In genomic region chr2:9763356-9764152, GRCh38 we compare ENCODE assay signal across 13 cellular contexts.
DNase-seq lines count a peak whose midpoint lies in the region; ATAC-seq, FAIRE-seq and TF ChIP-seq lines count a peak whose summit lies in the region.
"Had no signal": no experiment of that assay in that cellular context is flagged by ENCODE, and none has a peak within 500 bp of the region (broad histone marks: within the 10 kb centered on the region; RNA-seq: fewer than 3 reads in every experiment).

No MANE protein-coding gene starts in this region.

- no peak overlapping the region for H3K27ac Mint-ChIP-seq in astrocyte (ENCODE audit: unreplicated experiment)
- H3K27ac Mint-ChIP-seq: IgD-negative memory B cell had no signal

- H3K4me3 Mint-ChIP-seq in astrocyte (ENCODE audit: unreplicated experiment), result no peak overlapping the region
- H3K4me3 Mint-ChIP-seq: IgD-negative memory B cell had no signal

- peaks cover 3% of the 10 kb centered on the region for H3K27me3 ChIP-seq in astrocyte (ENCODE audit: insufficient read depth, low read length)
- H3K27me3 ChIP-seq in skeletal muscle tissue (ENCODE audit: control insufficient read depth in 3 of 3, insufficient read depth in 3 of 3, low read length in 3 of 3), result no peaks in the 10 kb centered on the region
- H3K27me3 ChIP-seq: cardiac muscle cell, tibial artery had no signal

- no peak for TF ChIP-seq CTCF in astrocyte (IDR thresholded peaks at IDR 0.05; ENCODE audit: insufficient read depth, low read depth, low read length)

- no peaks in the 10 kb centered on the region for H3K36me3 ChIP-seq in astrocyte (ENCODE audit: insufficient read depth, low read length)
- no peaks in the 10 kb centered on the region for H3K36me3 ChIP-seq in skeletal muscle tissue (ENCODE audit: control insufficient read depth in 3 of 3, insufficient read depth in 3 of 3, low read length in 3 of 3)
- H3K36me3 ChIP-seq: cardiac muscle cell, tibial artery had no signal

- H3K9ac ChIP-seq in astrocyte (ENCODE audit: low read length), result no peak overlapping the region
- peak overlapping the region in 2 of 3 donors; percentile 35 to 41 for H3K9ac ChIP-seq in skeletal muscle tissue (ENCODE audit: low read depth in 1 of 3, low read length in 3 of 3)

- ATAC-seq in GM19035 (IDR thresholded peaks at IDR 0.05; ENCODE audit: unreplicated experiment), result no peak

- H3K4me3 ChIP-seq in astrocyte (ENCODE audit: insufficient read depth, low read depth, low read length) (no peak overlapping the region), skeletal muscle tissue (ENCODE audit: low read length in 3 of 3) (peak overlapping the region in 2 of 3 donors; percentile 22 to 31)
- H3K4me3 ChIP-seq: cardiac muscle cell, tibial artery had no signal

- H3K27ac ChIP-seq in astrocyte (ENCODE audit: low read depth, low read length), result no peak overlapping the region
- peak overlapping the region; percentile 69 for H3K27ac ChIP-seq in skeletal muscle tissue (ENCODE audit: low read depth, low read length)
- H3K27ac ChIP-seq: cardiac muscle cell, tibial artery had no signal

- FAIRE-seq in astrocyte (lab: Jason Lieb, UNC), result no peak
- FAIRE-seq: H54 had no signal

- H3K9me3 ChIP-seq in astrocyte (ENCODE audit: insufficient read depth, low read depth, low read length), result no peaks in the 10 kb centered on the region
- H3K9me3 ChIP-seq in skeletal muscle tissue (ENCODE audit: control insufficient read depth in 3 of 3, low read length in 3 of 3), result no peaks in the 10 kb centered on the region
- H3K9me3 ChIP-seq: tibial artery had no signal

- H3K36me3 Mint-ChIP-seq in astrocyte (ENCODE audit: low read depth, unreplicated experiment), result no peaks in the 10 kb centered on the region
- H3K36me3 Mint-ChIP-seq: IgD-negative memory B cell had no signal

- DNase-seq in stimulated activated CD4-positive, alpha-beta T cell treated with anti-CD3 and anti-CD28 coated beads, Interleukin-4, amount 100 ng/mL, for 24 hours, result peak; percentile 39
- no peak for DNase-seq in stimulated activated CD4-positive, alpha-beta T cell treated with anti-CD3 and anti-CD28 coated beads, Interleukin-4, amount 100 ng/mL, for 1 hour
- DNase-seq in M059J (ENCODE audit: low read depth) (peak; percentile 39), astrocyte (ENCODE audit: low read depth) (peak; percentile 52), DMS 273 (lab: John Stamatoyannopoulos, UW; ENCODE audit: unreplicated experiment) (no peak), NCI-H226 (no peak)
- DNase-seq: retina had no signal

- H3K4me2 ChIP-seq in astrocyte (ENCODE audit: low read length), result no peak overlapping the region

- H3K79me2 ChIP-seq in astrocyte (ENCODE audit: insufficient read depth, low read length), result no peaks in the 10 kb centered on the region

- H2AFZ ChIP-seq in astrocyte (ENCODE audit: low read depth, low read length), result no peak overlapping the region

- H3K9me3 Mint-ChIP-seq in astrocyte (ENCODE audit: unreplicated experiment), result no peaks in the 10 kb centered on the region
- H3K9me3 Mint-ChIP-seq: IgD-negative memory B cell had no signal

- peaks cover 22% of the 10 kb centered on the region for H3K4me1 Mint-ChIP-seq in astrocyte (ENCODE audit: low read depth, unreplicated experiment)

- peaks cover 11% of the 10 kb centered on the region for H3K27me3 Mint-ChIP-seq in astrocyte (ENCODE audit: low read depth, unreplicated experiment)

- H3K4me1 ChIP-seq in astrocyte (ENCODE audit: insufficient read depth, low read length), result no peaks in the 10 kb centered on the region
- H3K4me1 ChIP-seq in skeletal muscle tissue (ENCODE audit: control insufficient read depth in 3 of 3, insufficient read depth in 3 of 3, low read length in 3 of 3), result peaks cover 43 to 62% (median 51%) of the 10 kb centered on the region in 3 donors

- no peaks in the 10 kb centered on the region for H4K20me1 ChIP-seq in astrocyte (ENCODE audit: insufficient read depth, low read length)

Comparison
In these comparisons a context has a peak if more than half of its experiments do, and no peak if none do; other contexts are left out.
1. DNase-seq: peak in stimulated activated CD4-positive, alpha-beta T cell treated with anti-CD3 and anti-CD28 coated beads, Interleukin-4, amount 100 ng/mL, for 24 hours (single experiment), M059J (single experiment) and astrocyte (single experiment); none in stimulated activated CD4-positive, alpha-beta T cell treated with anti-CD3 and anti-CD28 coated beads, Interleukin-4, amount 100 ng/mL, for 1 hour (single experiment), DMS 273 (single experiment) and NCI-H226 (single experiment).